8 cellular contexts compared by ENCODE assay signal in the genomic region with DNA sequence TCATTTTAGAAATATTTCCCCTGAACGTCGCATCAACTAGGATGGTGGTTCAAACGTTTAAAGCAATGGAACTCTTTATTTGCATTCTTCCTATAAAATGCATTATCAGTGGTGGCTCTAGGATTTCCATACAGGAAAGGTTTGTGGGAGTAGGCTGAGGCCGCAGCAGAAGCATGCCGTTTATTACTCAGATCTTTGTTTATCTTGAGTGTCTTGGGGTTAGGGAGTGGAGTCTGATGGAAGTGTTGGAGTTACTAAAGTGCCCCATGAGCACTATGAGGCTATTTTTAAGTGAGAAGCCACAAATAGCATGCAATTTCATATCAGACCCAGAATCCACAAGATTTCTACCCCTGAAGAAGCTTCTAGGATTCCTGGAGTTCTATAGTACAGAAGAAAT. TPM values are rescaled to one million over a fixed set of nuclear protein-coding genes. Genes with fewer than 3 reads are reported as not detected.
DNase-seq lines count a peak whose midpoint lies in the region; ATAC-seq and TF ChIP-seq lines count a peak whose summit lies in the region.

No MANE protein-coding gene starts in this region.

- H3K36me3 Mint-ChIP-seq in activated CD4-positive, alpha-beta memory T cell treated with anti-CD3 and anti-CD28 coated beads, Interleukin-2, amount 10 ng/mL, durations not matched to agents 7 days and 5 days (ENCODE audit: low read depth) = peaks cover 31% of the 10 kb centered on the region

- peaks cover 54 to 86% (median 80%) of the 10 kb centered on the region in 4 donors for H3K4me1 ChIP-seq in esophagus muscularis mucosa
- peaks cover 24% of the 10 kb centered on the region for H3K4me1 ChIP-seq in parathyroid adenoma

- WGBS in esophagus muscularis mucosa = 37% methylated on average over 5 of the region's 5 CpGs

- H3K4me3 Mint-ChIP-seq in activated CD4-positive, alpha-beta memory T cell treated with anti-CD3 and anti-CD28 coated beads, Interleukin-2, amount 10 ng/mL, durations not matched to agents 7 days and 5 days = no peak overlapping the region

- ATAC-seq in HG03159 (IDR thresholded peaks at IDR 0.05; ENCODE audit: unreplicated experiment) = no peak

- DNase-seq in BJ (ENCODE audit: low read depth) = peak; percentile 44
- no peak for DNase-seq in esophagus muscularis mucosa (ENCODE audit: extremely low spot score)
- no peak for DNase-seq in activated CD4-positive, alpha-beta memory T cell treated with anti-CD3 and anti-CD28 coated beads, Interleukin-2, amount 10 ng/mL, durations not matched to agents 7 days and 5 days
- no peak for DNase-seq in NCI-H2107 (lab: John Stamatoyannopoulos, UW)
- no peak for DNase-seq in NCI-H2227 treated with DMSO at 0.1 percent for 48 hours (lab: John Stamatoyannopoulos, UW)

- H3K36me3 ChIP-seq in BJ (ENCODE audit: control insufficient read depth, insufficient read depth, low read length) (no peaks in the 10 kb centered on the region), esophagus muscularis mucosa (peaks cover 0 to 8% (median 0%) of the 10 kb centered on the region in 4 donors), parathyroid adenoma (ENCODE audit: control insufficient read depth, insufficient read depth, low read length) (no peaks in the 10 kb centered on the region)

- no peaks in the 10 kb centered on the region for H3K9me3 ChIP-seq in esophagus muscularis mucosa
- no peaks in the 10 kb centered on the region for H3K9me3 ChIP-seq in parathyroid adenoma (ENCODE audit: control insufficient read depth, low read length)

- H3K27me3 Mint-ChIP-seq in activated CD4-positive, alpha-beta memory T cell treated with anti-CD3 and anti-CD28 coated beads, Interleukin-2, amount 10 ng/mL, durations not matched to agents 7 days and 5 days = no peaks in the 10 kb centered on the region

- POLR2A ChIA-PET in BJ (lab: Charles Lee) = no interaction called here
- POLR2A ChIA-PET in activated CD4-positive, alpha-beta memory T cell treated with anti-CD3 and anti-CD28 coated beads, Interleukin-2, amount 10 ng/mL, durations not matched to agents 7 days and 5 days (lab: Charles Lee) = interaction anchor here (1.4 kb wide), 1 partner anchor 15 kb away, joined by 4 read pairs; no protein-coding TSS in a partner anchor

- H3K4me2 ChIP-seq in parathyroid adenoma (ENCODE audit: low read length) = no peak overlapping the region

- no peaks in the 10 kb centered on the region for H3K9me3 Mint-ChIP-seq in activated CD4-positive, alpha-beta memory T cell treated with anti-CD3 and anti-CD28 coated beads, Interleukin-2, amount 10 ng/mL, durations not matched to agents 7 days and 5 days

- intact Hi-C loops in esophagus muscularis mucosa (cut with DNase I) = no loop called here

- no peak overlapping the region for H3K27ac Mint-ChIP-seq in activated CD4-positive, alpha-beta memory T cell treated with anti-CD3 and anti-CD28 coated beads, Interleukin-2, amount 10 ng/mL, durations not matched to agents 7 days and 5 days

- H3K27me3 ChIP-seq in BJ (ENCODE audit: control insufficient read depth, insufficient read depth, low read length) (no peaks in the 10 kb centered on the region), esophagus muscularis mucosa (no peaks in the 10 kb centered on the region), parathyroid adenoma (ENCODE audit: control insufficient read depth, insufficient read depth, low read length) (no peaks in the 10 kb centered on the region)

- H3K4me1 Mint-ChIP-seq in activated CD4-positive, alpha-beta memory T cell treated with anti-CD3 and anti-CD28 coated beads, Interleukin-2, amount 10 ng/mL, durations not matched to agents 7 days and 5 days = peaks cover 8% of the 10 kb centered on the region

- CTCF ChIA-PET in BJ (lab: Yijun Ruan, JAX) = interaction anchor here (0.9 to 1.1 kb wide), 2 partner anchors 14 to 37 kb away, joined by 3 read pairs; no protein-coding TSS in a partner anchor
- CTCF ChIA-PET in activated CD4-positive, alpha-beta memory T cell treated with anti-CD3 and anti-CD28 coated beads, Interleukin-2, amount 10 ng/mL, durations not matched to agents 7 days and 5 days (lab: Charles Lee) = no interaction called here

- H2AFZ ChIP-seq in parathyroid adenoma = no peak overlapping the region

- H3K9ac ChIP-seq in parathyroid adenoma = no peak overlapping the region

- TF ChIP-seq EP300 in esophagus muscularis mucosa (IDR thresholded peaks at IDR 0.05) = no peak

- peak overlapping the region; percentile 69 to 81 (median 74) for H3K27ac ChIP-seq in esophagus muscularis mucosa (replicated peaks in 1 of 4)
- peak overlapping the region; percentile 53 for H3K27ac ChIP-seq in parathyroid adenoma

- TF ChIP-seq POLR2A in esophagus muscularis mucosa (IDR thresholded peaks at IDR 0.05; ENCODE audit: low read depth) = no peak

- H3K4me3 ChIP-seq in BJ (ENCODE audit: low read depth, low read length) (no peak overlapping the region), esophagus muscularis mucosa (no peak overlapping the region), parathyroid adenoma (ENCODE audit: low read depth, low read length) (no peak overlapping the region)

- no peak for TF ChIP-seq CTCF in BJ (IDR thresholded peaks at IDR 0.05; ENCODE audit: insufficient read depth, low read depth, low read length)
- TF ChIP-seq CTCF in esophagus muscularis mucosa (IDR thresholded peaks at IDR 0.05) = no peak
- TF ChIP-seq CTCF in parathyroid adenoma (IDR thresholded peaks at IDR 0.05) = no peak

- peaks cover 2% of the 10 kb centered on the region for H3K79me2 ChIP-seq in parathyroid adenoma

TF ChIP-seq in PFSK-1, 5 proteins besides CTCF, POLR2A, EP300 and RAD21:
- no peak for TF ChIP-seq FOXP2 (optimal IDR thresholded peaks at IDR 0.05; ENCODE audit: borderline replicate concordance, extremely low read depth, extremely low read length, insufficient read depth)
- TF ChIP-seq, protein P1, sequence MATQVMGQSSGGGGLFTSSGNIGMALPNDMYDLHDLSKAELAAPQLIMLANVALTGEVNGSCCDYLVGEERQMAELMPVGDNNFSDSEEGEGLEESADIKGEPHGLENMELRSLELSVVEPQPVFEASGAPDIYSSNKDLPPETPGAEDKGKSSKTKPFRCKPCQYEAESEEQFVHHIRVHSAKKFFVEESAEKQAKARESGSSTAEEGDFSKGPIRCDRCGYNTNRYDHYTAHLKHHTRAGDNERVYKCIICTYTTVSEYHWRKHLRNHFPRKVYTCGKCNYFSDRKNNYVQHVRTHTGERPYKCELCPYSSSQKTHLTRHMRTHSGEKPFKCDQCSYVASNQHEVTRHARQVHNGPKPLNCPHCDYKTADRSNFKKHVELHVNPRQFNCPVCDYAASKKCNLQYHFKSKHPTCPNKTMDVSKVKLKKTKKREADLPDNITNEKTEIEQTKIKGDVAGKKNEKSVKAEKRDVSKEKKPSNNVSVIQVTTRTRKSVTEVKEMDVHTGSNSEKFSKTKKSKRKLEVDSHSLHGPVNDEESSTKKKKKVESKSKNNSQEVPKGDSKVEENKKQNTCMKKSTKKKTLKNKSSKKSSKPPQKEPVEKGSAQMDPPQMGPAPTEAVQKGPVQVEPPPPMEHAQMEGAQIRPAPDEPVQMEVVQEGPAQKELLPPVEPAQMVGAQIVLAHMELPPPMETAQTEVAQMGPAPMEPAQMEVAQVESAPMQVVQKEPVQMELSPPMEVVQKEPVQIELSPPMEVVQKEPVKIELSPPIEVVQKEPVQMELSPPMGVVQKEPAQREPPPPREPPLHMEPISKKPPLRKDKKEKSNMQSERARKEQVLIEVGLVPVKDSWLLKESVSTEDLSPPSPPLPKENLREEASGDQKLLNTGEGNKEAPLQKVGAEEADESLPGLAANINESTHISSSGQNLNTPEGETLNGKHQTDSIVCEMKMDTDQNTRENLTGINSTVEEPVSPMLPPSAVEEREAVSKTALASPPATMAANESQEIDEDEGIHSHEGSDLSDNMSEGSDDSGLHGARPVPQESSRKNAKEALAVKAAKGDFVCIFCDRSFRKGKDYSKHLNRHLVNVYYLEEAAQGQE (IDR thresholded peaks at IDR 0.05; ENCODE audit: insufficient read depth in 1 of 2, low read depth in 2 of 2, low read length in 2 of 2) = no peak
- TF ChIP-seq POLR2AphosphoS5 (IDR thresholded peaks at IDR 0.05; ENCODE audit: low read depth, low read length) = no peak
- peak; percentile 56; the same call in 1 of the 2 replicates for TF ChIP-seq SIN3A (IDR thresholded peaks at IDR 0.05; ENCODE audit: borderline replicate concordance, insufficient read depth, low read length)

RNA-seq across cellular contexts. Expression of a gene that starts 26.2 kb away (rescaled TPM):
- polyA plus RNA-seq in BJ (2011; rRNA removed) = 11.6 and 21.1 TPM in 2 replicates
- polyA minus RNA-seq in BJ (2011; rRNA and poly(A)+ RNA removed) = 12.9 and 16.0 TPM in 2 replicates
- polyA plus RNA-seq in PFSK-1 (2012; ENCODE audit: insufficient read length, low read depth) = 9.3 TPM
- 10 to 100 TPM; 42.6 to 68.5 (median 46.0) TPM for total RNA-seq in esophagus muscularis mucosa
- total RNA-seq in activated CD4-positive, alpha-beta memory T cell treated with anti-CD3 and anti-CD28 coated beads, Interleukin-2, amount 10 ng/mL, durations not matched to agents 7 days and 5 days = 10 to 100 TPM; 44.9 to 46.6 TPM
